In genomic region chr2:71466301-71467179, GRCh38 we compare ENCODE assay signal across 8 cellular contexts. TPM values are rescaled to one million over a fixed set of nuclear protein-coding genes. Genes with fewer than 3 reads are reported as not detected.
DNase-seq lines count a peak whose midpoint lies in the region; ATAC-seq and TF ChIP-seq lines count a peak whose summit lies in the region.

No MANE protein-coding gene starts in this region.

- H3K4me1 ChIP-seq in BE2C (no peaks in the 10 kb centered on the region), HEK293 (ENCODE audit: control insufficient read depth, insufficient read depth, low read length) (no peaks in the 10 kb centered on the region), osteoblast (ENCODE audit: insufficient read depth, low read length) (peaks cover 10% of the 10 kb centered on the region)

- CTCF ChIA-PET in HEK293 (lab: Yijun Ruan, JAX) (interaction anchor here (0.7 to 2.6 kb wide), 7 partner anchors 15 to 241 kb away, joined by 3 to 10 read pairs (median 3); partner anchors contain the start of gene ZNF638), activated B cell treated with CpG ODN at 0.5 μM for 24 hours (lab: Charles Lee) (no interaction called here)

- H3K27ac ChIP-seq in HEK293 (ENCODE audit: extremely low read depth, low read depth, low read length), result no peak overlapping the region
- no peak overlapping the region for H3K27ac ChIP-seq in osteoblast (ENCODE audit: low read depth, low read length)

- peak overlapping the region; percentile 88 for H2AFZ ChIP-seq in osteoblast (ENCODE audit: low read length)

- H3K9me3 ChIP-seq in BE2C (no peaks in the 10 kb centered on the region), HEK293 (ENCODE audit: control insufficient read depth, insufficient read depth, low read depth, low read length) (no peaks in the 10 kb centered on the region), osteoblast (ENCODE audit: low read depth, low read length) (no peaks in the 10 kb centered on the region)

- DNase-seq in BE2C, result peak; percentile 13
- DNase-seq in activated B cell treated with CpG ODN at 0.5 μM for 24 hours, result no peak
- peak; percentile 62 for DNase-seq in glutamatergic neuron
- peak; percentile 92 for DNase-seq in osteoblast (ENCODE audit: insufficient read length, low spot score, missing footprints)
- DNase-seq in COLO829 (ENCODE audit: low spot score), result no peak
- no peak for DNase-seq in SHP77 (lab: John Stamatoyannopoulos, UW)

- H3K9me3 Mint-ChIP-seq in activated B cell treated with CpG ODN at 0.5 μM for 24 hours (no peaks in the 10 kb centered on the region), glutamatergic neuron (ENCODE audit: unreplicated experiment) (no peaks in the 10 kb centered on the region)

- no peaks in the 10 kb centered on the region for H3K36me3 Mint-ChIP-seq in activated B cell treated with CpG ODN at 0.5 μM for 24 hours (ENCODE audit: low read depth)
- H3K36me3 Mint-ChIP-seq in glutamatergic neuron (ENCODE audit: unreplicated experiment), result no peaks in the 10 kb centered on the region

- peaks cover 27% of the 10 kb centered on the region for H3K27me3 Mint-ChIP-seq in activated B cell treated with CpG ODN at 0.5 μM for 24 hours
- H3K27me3 Mint-ChIP-seq in glutamatergic neuron (ENCODE audit: unreplicated experiment), result peaks cover 5% of the 10 kb centered on the region

- H3K4me3 Mint-ChIP-seq in activated B cell treated with CpG ODN at 0.5 μM for 24 hours (peak overlapping the region; percentile 79), glutamatergic neuron (ENCODE audit: unreplicated experiment) (peak overlapping the region; percentile 78)

- H3K4me3 ChIP-seq in BE2C (ENCODE audit: low read depth, low read length) (peak overlapping the region; percentile 47), HEK293 (ENCODE audit: low read depth, low read length) (peak overlapping the region; percentile 46), osteoblast (ENCODE audit: insufficient read depth, low read length) (peak overlapping the region; percentile 87)

- no peak overlapping the region for H3K27ac Mint-ChIP-seq in activated B cell treated with CpG ODN at 0.5 μM for 24 hours
- H3K27ac Mint-ChIP-seq in glutamatergic neuron (ENCODE audit: unreplicated experiment), result no peak overlapping the region

- H3K27me3 ChIP-seq in BE2C, result peaks cover 36% of the 10 kb centered on the region
- H3K27me3 ChIP-seq in osteoblast (ENCODE audit: insufficient read depth, low read length), result peaks cover 47% of the 10 kb centered on the region

- H3K79me2 ChIP-seq in osteoblast (ENCODE audit: insufficient read depth, low read length), result no peaks in the 10 kb centered on the region

- intact Hi-C loops in activated B cell treated with CpG ODN at 0.5 μM for 24 hours (cut with micrococcal nuclease), result no loop called here

- no peaks in the 10 kb centered on the region for H4K20me1 ChIP-seq in osteoblast (ENCODE audit: insufficient read depth, low read length)

- no peaks in the 10 kb centered on the region for H3K36me3 ChIP-seq in BE2C
- H3K36me3 ChIP-seq in HEK293 (ENCODE audit: control insufficient read depth in 2 of 2, insufficient read depth in 1 of 2, low read length in 2 of 2), result no peaks in the 10 kb centered on the region
- H3K36me3 ChIP-seq in osteoblast (ENCODE audit: insufficient read depth, low read length), result no peaks in the 10 kb centered on the region

- TF ChIP-seq CTCF in BE2C (IDR thresholded peaks at IDR 0.05; ENCODE audit: low read depth, low read length), result no peak
- 0 out of 2 replicates have a peak, but pooled peaks have one; percentile 20 for TF ChIP-seq CTCF in HEK293 (tag by site-specific recombination; IDR thresholded peaks at IDR 0.05)
- no peak for TF ChIP-seq CTCF in activated B cell treated with CpG ODN at 0.5 μM for 24 hours (IDR thresholded peaks at IDR 0.05)
- no peak for TF ChIP-seq CTCF in glutamatergic neuron (IDR thresholded peaks at IDR 0.05; ENCODE audit: partially characterized antibody, unreplicated experiment)
- no peak for TF ChIP-seq CTCF in osteoblast (IDR thresholded peaks at IDR 0.05; ENCODE audit: extremely low read depth, low read depth, low read length)

- H3K4me2 ChIP-seq in osteoblast (ENCODE audit: insufficient read depth, low read length), result peak overlapping the region; percentile 89

- POLR2A ChIA-PET in HEK293 (lab: Yijun Ruan, JAX) (interaction anchor here (0.8 kb wide), 1 partner anchor 16 kb away, joined by 3 read pairs; no protein-coding TSS in a partner anchor), activated B cell treated with CpG ODN at 0.5 μM for 24 hours (lab: Charles Lee) (no interaction called here)

- peaks cover 9% of the 10 kb centered on the region for H3K4me1 Mint-ChIP-seq in activated B cell treated with CpG ODN at 0.5 μM for 24 hours
- H3K4me1 Mint-ChIP-seq in glutamatergic neuron (ENCODE audit: low read depth, unreplicated experiment), result peaks cover 15% of the 10 kb centered on the region

- peak; percentile 25 for ATAC-seq in activated B cell treated with CpG ODN at 0.5 μM for 24 hours (ENCODE audit: low read depth)
- no peak for ATAC-seq in GM21360 (IDR thresholded peaks at IDR 0.05; ENCODE audit: unreplicated experiment)

TF ChIP-seq in HEK293, 187 proteins besides CTCF, POLR2A, EP300 and RAD21 (continues in another document):
- TF ChIP-seq ZNF423 (tag by site-specific recombination; IDR thresholded peaks at IDR 0.05) (no peak), ZSCAN23 (tag by site-specific recombination; IDR thresholded peaks at IDR 0.05) (no peak), ZFP41 (tag by site-specific recombination; IDR thresholded peaks at IDR 0.05; ENCODE audit: borderline replicate concordance) (no peak), ZNF24 (tag by site-specific recombination; IDR thresholded peaks at IDR 0.05) (no peak), ZFP3 (tag by site-specific recombination; IDR thresholded peaks at IDR 0.05; ENCODE audit: low read depth) (no peak), SALL2 (tag by site-specific recombination; IDR thresholded peaks at IDR 0.05; ENCODE audit: borderline replicate concordance) (no peak), ZNF654 (tag by site-specific recombination; IDR thresholded peaks at IDR 0.05; ENCODE audit: low read depth) (no peak), ZNF623 (tag by site-specific recombination; IDR thresholded peaks at IDR 0.05) (no peak), ZNF701 (tag by site-specific recombination; IDR thresholded peaks at IDR 0.05) (no peak), ZFP37 (tag by site-specific recombination; IDR thresholded peaks at IDR 0.05) (no peak), ZNF433 (tag by site-specific recombination; IDR thresholded peaks at IDR 0.05; ENCODE audit: low read depth) (no peak), ZNF2 (tag by site-specific recombination; IDR thresholded peaks at IDR 0.05) (no peak), ZNF221 (tag by site-specific recombination; IDR thresholded peaks at IDR 0.05; ENCODE audit: borderline replicate concordance) (no peak), ZNF76 (tag by site-specific recombination; IDR thresholded peaks at IDR 0.05; ENCODE audit: borderline replicate concordance, low read depth) (no peak), ZNF549 (tag by site-specific recombination; IDR thresholded peaks at IDR 0.05) (no peak), IKZF3 (tag by site-specific recombination; IDR thresholded peaks at IDR 0.05) (no peak), BCL11A (tag by site-specific recombination; IDR thresholded peaks at IDR 0.05; ENCODE audit: low read depth) (no peak), ZNF677 (tag by site-specific recombination; IDR thresholded peaks at IDR 0.05) (no peak), ZNF548 (tag by site-specific recombination; IDR thresholded peaks at IDR 0.05) (no peak), KLF7 (tag by site-specific recombination; IDR thresholded peaks at IDR 0.05; ENCODE audit: borderline replicate concordance) (no peak), KLF9 (tag by site-specific recombination; IDR thresholded peaks at IDR 0.05; ENCODE audit: low read depth) (no peak), ZNF114 (tag by site-specific recombination; IDR thresholded peaks at IDR 0.05) (no peak), ZBTB17 (tag by site-specific recombination; IDR thresholded peaks at IDR 0.05) (peak; percentile 85), GLI2 (tag by site-specific recombination; IDR thresholded peaks at IDR 0.05; ENCODE audit: borderline replicate concordance, low read depth) (no peak)
- TF ChIP-seq, protein P1, sequence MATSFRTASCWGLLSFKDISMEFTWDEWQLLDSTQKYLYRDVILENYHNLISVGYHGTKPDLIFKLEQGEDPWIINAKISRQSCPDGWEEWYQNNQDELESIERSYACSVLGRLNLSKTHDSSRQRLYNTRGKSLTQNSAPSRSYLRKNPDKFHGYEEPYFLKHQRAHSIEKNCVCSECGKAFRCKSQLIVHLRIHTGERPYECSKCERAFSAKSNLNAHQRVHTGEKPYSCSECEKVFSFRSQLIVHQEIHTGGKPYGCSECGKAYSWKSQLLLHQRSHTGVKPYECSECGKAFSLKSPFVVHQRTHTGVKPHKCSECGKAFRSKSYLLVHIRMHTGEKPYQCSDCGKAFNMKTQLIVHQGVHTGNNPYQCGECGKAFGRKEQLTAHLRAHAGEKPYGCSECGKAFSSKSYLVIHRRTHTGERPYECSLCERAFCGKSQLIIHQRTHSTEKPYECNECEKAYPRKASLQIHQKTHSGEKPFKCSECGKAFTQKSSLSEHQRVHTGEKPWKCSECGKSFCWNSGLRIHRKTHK (tag by site-specific recombination; IDR thresholded peaks at IDR 0.05), result no peak
- TF ChIP-seq, protein P2, sequence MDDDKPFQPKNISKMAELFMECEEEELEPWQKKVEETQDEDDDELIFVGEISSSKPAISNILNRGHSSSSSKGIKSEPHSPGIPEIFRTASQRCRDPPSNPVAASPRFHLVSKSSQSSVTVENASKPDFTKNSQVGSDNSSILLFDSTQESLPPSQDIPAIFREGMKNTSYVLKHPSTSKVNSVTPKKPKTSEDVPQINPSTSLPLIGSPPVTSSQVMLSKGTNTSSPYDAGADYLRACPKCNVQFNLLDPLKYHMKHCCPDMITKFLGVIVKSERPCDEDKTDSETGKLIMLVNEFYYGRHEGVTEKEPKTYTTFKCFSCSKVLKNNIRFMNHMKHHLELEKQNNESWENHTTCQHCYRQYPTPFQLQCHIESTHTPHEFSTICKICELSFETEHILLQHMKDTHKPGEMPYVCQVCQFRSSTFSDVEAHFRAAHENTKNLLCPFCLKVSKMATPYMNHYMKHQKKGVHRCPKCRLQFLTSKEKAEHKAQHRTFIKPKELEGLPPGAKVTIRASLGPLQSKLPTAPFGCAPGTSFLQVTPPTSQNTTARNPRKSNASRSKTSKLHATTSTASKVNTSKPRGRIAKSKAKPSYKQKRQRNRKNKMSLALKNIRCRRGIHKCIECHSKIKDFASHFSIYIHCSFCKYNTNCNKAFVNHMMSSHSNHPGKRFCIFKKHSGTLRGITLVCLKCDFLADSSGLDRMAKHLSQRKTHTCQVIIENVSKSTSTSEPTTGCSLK (tag by site-specific recombination; IDR thresholded peaks at IDR 0.05), result no peak

RNA-seq across cellular contexts. Expression of gene DYSF, which starts 13.2 kb away (rescaled TPM):
- polyA plus RNA-seq in BE2C (2012; ENCODE audit: insufficient read depth, insufficient read length, low read depth), result 0.14 TPM
- 0.10 and 0.13 TPM in 2 replicates for total RNA-seq in activated B cell treated with CpG ODN at 0.5 μM for 24 hours
- total RNA-seq in glutamatergic neuron (ENCODE audit: unreplicated experiment), result 11.1 TPM
- 2.7 and 4.3 TPM in 2 replicates for total RNA-seq in osteoblast

Comparison
In these comparisons a context has a peak if more than half of its experiments do, and no peak if none do; other contexts are left out.
1. DNase-seq: peak in BE2C (single experiment), glutamatergic neuron (single experiment) and osteoblast (single experiment); none in activated B cell treated with CpG ODN at 0.5 μM for 24 hours (single experiment), COLO829 (single experiment) and SHP77 (0 of 2).
2. Peak in every context shown above with its lines, with median percentiles within 50 percentile points of each other: H3K4me3 ChIP-seq.